18 cellular contexts compared by ENCODE assay signal in the genomic region with DNA sequence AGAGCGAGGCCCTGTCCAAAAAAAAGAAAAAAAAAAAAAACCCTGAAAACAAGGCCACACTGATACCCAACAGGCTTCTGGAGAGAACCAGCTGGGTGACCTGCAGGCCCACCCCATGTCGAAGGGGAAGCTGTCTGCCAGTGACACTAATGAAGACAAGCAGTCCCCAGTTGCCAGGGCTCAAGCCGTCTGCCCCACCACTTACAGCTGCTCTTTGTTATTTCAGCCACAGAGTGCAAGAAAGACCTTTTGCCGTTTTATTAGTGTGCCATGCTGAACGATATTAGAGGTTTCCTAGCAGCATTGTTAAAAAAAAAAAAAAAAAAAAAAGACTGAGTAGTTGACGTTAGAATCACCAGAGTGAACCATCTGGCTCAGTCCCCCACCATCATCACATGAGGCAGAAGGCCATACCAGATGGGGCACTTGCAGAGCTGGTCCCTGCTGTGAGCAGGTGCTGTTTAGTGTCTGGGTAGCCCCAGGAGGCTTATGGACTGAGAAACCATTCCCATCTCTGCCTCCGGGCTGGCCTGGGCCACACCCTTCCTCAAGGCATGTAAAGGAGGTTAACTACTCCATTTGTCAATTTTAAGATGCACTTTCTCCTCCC. TPM values are rescaled to one million over a fixed set of nuclear protein-coding genes. Genes with fewer than 3 reads are reported as not detected.
DNase-seq lines count a peak whose midpoint lies in the region; ATAC-seq and TF ChIP-seq lines count a peak whose summit lies in the region.
"Had no signal": no experiment of that assay in that cellular context is flagged by ENCODE, and none has a peak within 500 bp of the region (broad histone marks: within the 10 kb centered on the region; RNA-seq: fewer than 3 reads in every experiment).

No MANE protein-coding gene starts in this region.

- no peak for TF ChIP-seq CTCF in type B pancreatic cell (conservative IDR thresholded peaks at IDR 0.05)

- no peaks in the 10 kb centered on the region for H3K9me3 Mint-ChIP-seq in type B pancreatic cell
- peaks cover 2% of the 10 kb centered on the region for H3K9me3 Mint-ChIP-seq in activated naive CD4-positive, alpha-beta T cell treated with anti-CD3 and anti-CD28 coated beads for 36 hours
- H3K9me3 Mint-ChIP-seq: CD8-positive, alpha-beta T cell had no signal

- peak overlapping the region; percentile 36 for H3K27ac Mint-ChIP-seq in type B pancreatic cell
- H3K27ac Mint-ChIP-seq in activated naive CD4-positive, alpha-beta T cell treated with anti-CD3 and anti-CD28 coated beads for 36 hours: no peak overlapping the region
- H3K27ac Mint-ChIP-seq: activated CD4-positive, alpha-beta T cell treated with anti-CD3 and anti-CD28 coated beads for 36 hours; CD8-positive, alpha-beta T cell had no signal

- intact Hi-C loops in activated naive CD4-positive, alpha-beta T cell treated with anti-CD3 and anti-CD28 coated beads for 36 hours (cut with micrococcal nuclease): no loop called here

- peaks cover 5% of the 10 kb centered on the region for H3K4me1 Mint-ChIP-seq in type B pancreatic cell (ENCODE audit: unreplicated experiment)
- no peaks in the 10 kb centered on the region for H3K4me1 Mint-ChIP-seq in activated naive CD4-positive, alpha-beta T cell treated with anti-CD3 and anti-CD28 coated beads for 36 hours (ENCODE audit: low read depth)
- H3K4me1 Mint-ChIP-seq: activated CD4-positive, alpha-beta T cell treated with anti-CD3 and anti-CD28 coated beads for 36 hours had no signal

- no peaks in the 10 kb centered on the region for H3K36me3 Mint-ChIP-seq in type B pancreatic cell
- H3K36me3 Mint-ChIP-seq in activated naive CD4-positive, alpha-beta T cell treated with anti-CD3 and anti-CD28 coated beads for 36 hours (ENCODE audit: low read depth): no peaks in the 10 kb centered on the region
- H3K36me3 Mint-ChIP-seq: CD8-positive, alpha-beta T cell had no signal

- DNase-seq in DMS79 treated with DMSO at 0.1 percent for 48 hours (lab: John Stamatoyannopoulos, UW): peak; percentile 22
- no peak for DNase-seq in DMS79 (lab: John Stamatoyannopoulos, UW)
- peak; percentile 97 for DNase-seq in NCI-H2171 (lab: John Stamatoyannopoulos, UW)
- no peak for DNase-seq in type B pancreatic cell (ENCODE audit: extremely low spot score, unreplicated experiment)
- no peak for DNase-seq in activated naive CD4-positive, alpha-beta T cell (lab: John Stamatoyannopoulos, UW)
- no peak for DNase-seq in activated naive CD4-positive, alpha-beta T cell treated with anti-CD3 and anti-CD28 coated beads for 36 hours
- DNase-seq in stimulated activated naive CD4-positive, alpha-beta T cell (lab: John Stamatoyannopoulos, UW): no peak
- DNase-seq: activated CD4-positive, alpha-beta T cell treated with anti-CD3 and anti-CD28 coated beads for 36 hours; activated naive CD4-positive, alpha-beta T cell treated with anti-CD3 and anti-CD28 coated beads, Interleukin-2, amount 50 U/mL, for 16 hours; activated T-cell treated with anti-CD3 and anti-CD28 coated beads for 4 hours; CD8-positive, alpha-beta T cell; HCEC 1CT; kidney glomerular epithelial cell; midbrain; stimulated activated CD4-positive, alpha-beta T cell treated with anti-CD3 and anti-CD28 coated beads, Interleukin-4, amount 100 ng/mL, for 24 hours had no signal

- H3K4me3 Mint-ChIP-seq in type B pancreatic cell: no peak overlapping the region
- no peak overlapping the region for H3K4me3 Mint-ChIP-seq in activated naive CD4-positive, alpha-beta T cell treated with anti-CD3 and anti-CD28 coated beads for 36 hours
- H3K4me3 Mint-ChIP-seq: activated CD4-positive, alpha-beta T cell treated with anti-CD3 and anti-CD28 coated beads for 36 hours; CD8-positive, alpha-beta T cell had no signal

- peaks cover 6% of the 10 kb centered on the region for H3K27me3 Mint-ChIP-seq in type B pancreatic cell
- no peaks in the 10 kb centered on the region for H3K27me3 Mint-ChIP-seq in activated naive CD4-positive, alpha-beta T cell treated with anti-CD3 and anti-CD28 coated beads for 36 hours (ENCODE audit: low read depth)

- ATAC-seq in SK-N-SH treated with all-trans-retinoic acid at 6 μM for 48 hours: peak; percentile 53; the same call in 2 of the 3 replicates
- ATAC-seq: activated CD4-positive, alpha-beta T cell treated with anti-CD3 and anti-CD28 coated beads for 36 hours; CD8-positive, alpha-beta T cell; HepG2; sciatic nerve had no signal

- CTCF ChIA-PET in activated naive CD4-positive, alpha-beta T cell treated with anti-CD3 and anti-CD28 coated beads for 36 hours (lab: Charles Lee): no interaction called here

TF ChIP-seq in SK-N-SH treated with all-trans-retinoic acid at 6 μM for 48 hours, 23 proteins besides CTCF, POLR2A, EP300 and RAD21:
- TF ChIP-seq ZFP3 (CRISPR knock-in tag; IDR thresholded peaks at IDR 0.05) (no peak), TCF4 (CRISPR knock-in tag; IDR thresholded peaks at IDR 0.05; ENCODE audit: borderline replicate concordance) (peak; percentile 43; the same call in 1 of the 2 replicates)

RNA-seq across cellular contexts. Expression of a gene that starts 26.5 kb away (rescaled TPM):
- 23.2 and 39.9 TPM in 2 replicates for total RNA-seq in type B pancreatic cell (ENCODE audit: low replicate concordance)
- 10 to 100 TPM; 14.0 to 16.4 TPM for total RNA-seq in activated naive CD4-positive, alpha-beta T cell treated with anti-CD3 and anti-CD28 coated beads for 36 hours

RNA-seq across cellular contexts. Expression of a gene that starts 45.8 kb away (rescaled TPM):
- total RNA-seq in type B pancreatic cell (ENCODE audit: low replicate concordance): 5.5 and 10.4 TPM in 2 replicates
- not detected for total RNA-seq in activated naive CD4-positive, alpha-beta T cell treated with anti-CD3 and anti-CD28 coated beads for 36 hours
- total RNA-seq: CD8-positive, alpha-beta T cell; HepG2 had no signal

Comparison
In these comparisons a context has a peak if more than half of its experiments do, and no peak if none do; other contexts are left out.
1. DNase-seq: peak in DMS79 treated with DMSO at 0.1 percent for 48 hours (single experiment) and NCI-H2171 (single experiment); none in DMS79 (single experiment), type B pancreatic cell (single experiment), activated naive CD4-positive, alpha-beta T cell (0 of 4), activated naive CD4-positive, alpha-beta T cell treated with anti-CD3 and anti-CD28 coated beads for 36 hours (single experiment) and stimulated activated naive CD4-positive, alpha-beta T cell (0 of 6).